1 cellular context compared by ENCODE assay signal in the genomic region with DNA sequence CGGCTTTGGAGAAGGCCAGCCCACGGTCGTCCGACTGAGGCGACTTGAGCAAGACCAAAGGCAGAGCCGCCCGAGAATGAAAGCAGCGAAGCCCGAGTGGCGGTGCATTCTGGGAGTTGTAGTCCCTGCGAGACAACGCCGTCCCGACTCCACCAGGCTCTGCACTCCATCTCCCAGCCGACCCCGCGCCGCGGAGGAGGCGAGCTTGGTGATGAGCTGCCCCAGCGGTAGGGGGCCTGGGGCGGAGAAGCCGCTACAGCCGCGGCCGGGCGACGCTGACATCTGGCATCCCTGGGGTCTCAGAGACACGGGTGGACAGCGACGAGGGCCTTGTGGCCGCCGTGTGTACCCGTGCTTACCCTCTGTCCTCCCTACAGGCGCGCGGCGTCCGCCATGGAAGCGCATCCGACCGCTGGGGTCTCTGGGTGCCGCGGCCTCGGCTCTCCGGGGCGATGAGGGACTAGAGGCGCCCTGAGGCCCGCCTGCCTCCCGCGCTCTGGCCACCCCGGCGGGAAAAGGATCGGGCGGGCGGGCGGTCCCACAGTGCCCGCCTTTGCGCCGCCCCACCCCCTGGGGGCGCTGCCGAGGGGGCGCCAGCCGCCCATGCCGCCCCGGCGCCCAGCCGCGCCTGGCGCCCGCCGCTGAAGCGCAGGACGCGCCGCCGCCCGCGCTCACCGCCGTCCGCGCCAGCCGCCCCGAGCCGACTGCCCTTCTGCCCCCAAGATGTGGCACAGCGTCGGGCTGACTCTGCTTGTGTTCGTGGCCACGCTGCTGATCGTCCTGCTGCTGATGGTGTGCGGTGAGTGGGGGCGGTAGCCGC.
TF ChIP-seq lines count a peak whose summit lies in the region.

Gene SMIM13 (plus strand): TSS at position 244 of the 820 bp plus-strand sequence. CDS start 480 bp downstream, at position 724.

TF ChIP-seq in SK-N-SH, 30 proteins besides CTCF, POLR2A, EP300 and RAD21 (continued from another document):
- TF ChIP-seq, protein P1, sequence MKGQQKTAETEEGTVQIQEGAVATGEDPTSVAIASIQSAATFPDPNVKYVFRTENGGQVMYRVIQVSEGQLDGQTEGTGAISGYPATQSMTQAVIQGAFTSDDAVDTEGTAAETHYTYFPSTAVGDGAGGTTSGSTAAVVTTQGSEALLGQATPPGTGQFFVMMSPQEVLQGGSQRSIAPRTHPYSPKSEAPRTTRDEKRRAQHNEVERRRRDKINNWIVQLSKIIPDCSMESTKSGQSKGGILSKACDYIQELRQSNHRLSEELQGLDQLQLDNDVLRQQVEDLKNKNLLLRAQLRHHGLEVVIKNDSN (IDR thresholded peaks at IDR 0.05; ENCODE audit: borderline replicate concordance, low read depth): no peak; the same call in 1 of the 2 replicates
